In genomic region chr13:63408227-63409202, GRCh38 we compare ENCODE assay signal across 17 cellular contexts.
DNase-seq lines count a peak whose midpoint lies in the region; ATAC-seq and TF ChIP-seq lines count a peak whose summit lies in the region.
"Had no signal": no experiment of that assay in that cellular context is flagged by ENCODE, and none has a peak within 500 bp of the region (broad histone marks: within the 10 kb centered on the region; RNA-seq: fewer than 3 reads in every experiment).

No MANE protein-coding gene starts in this region.

- H3K4ac ChIP-seq in mesendoderm (ENCODE audit: low read depth, low read length) = no peak overlapping the region

- no peak overlapping the region for H3K4me3 Mint-ChIP-seq in chondrocyte (ENCODE audit: unreplicated experiment)
- H3K4me3 Mint-ChIP-seq: stimulated activated naive CD8-positive, alpha-beta T cell treated with anti-CD3 and anti-CD28 coated beads, Interleukin-15, Interleukin-2, amounts not matched to agents 100 ng/mL and 50 ng/mL, for 24 hours had no signal

- H3K56ac ChIP-seq in mesendoderm (ENCODE audit: low read length) = no peak overlapping the region

- H3K4me3 ChIP-seq in AG10803 (ENCODE audit: low read length) = no peak overlapping the region
- H3K4me3 ChIP-seq in mesendoderm (ENCODE audit: low read length) = no peak overlapping the region
- H3K4me3 ChIP-seq: pancreas, skin epidermis had no signal

- H3K4me1 Mint-ChIP-seq in chondrocyte (ENCODE audit: low read depth) = peaks cover 21% of the 10 kb centered on the region

- no CpG with 5 or more reads among the region's 4 CpGs for WGBS in mesendoderm (ENCODE audit: extremely low coverage, insufficient coverage, low lambda C conversion rate)

- no peak for ATAC-seq in HG02938 (IDR thresholded peaks at IDR 0.05; ENCODE audit: unreplicated experiment)
- ATAC-seq: pancreas, Right ventricle myocardium inferior had no signal

- no peak overlapping the region for H4K5ac ChIP-seq in mesendoderm (ENCODE audit: low read length)

- no peak overlapping the region for H3K27ac ChIP-seq in mesendoderm (ENCODE audit: low read depth, low read length)
- H3K27ac ChIP-seq: pancreas had no signal

- no peak overlapping the region for H3K4me2 ChIP-seq in mesendoderm (ENCODE audit: low read length)

- H2BK5ac ChIP-seq in mesendoderm (ENCODE audit: low read length) = no peak overlapping the region

- H3K27me3 Mint-ChIP-seq in chondrocyte (ENCODE audit: low read depth) = no peaks in the 10 kb centered on the region
- H3K27me3 Mint-ChIP-seq: stimulated activated naive CD8-positive, alpha-beta T cell treated with anti-CD3 and anti-CD28 coated beads, Interleukin-15, Interleukin-2, amounts not matched to agents 100 ng/mL and 50 ng/mL, for 24 hours had no signal

- H2AK5ac ChIP-seq in mesendoderm (ENCODE audit: low read length) = no peak overlapping the region

- no peaks in the 10 kb centered on the region for H3K27me3 ChIP-seq in mesendoderm (ENCODE audit: insufficient read depth, low read length, poor library complexity)
- H3K27me3 ChIP-seq: pancreas had no signal

- peak overlapping the region; percentile 4 for H3K27ac Mint-ChIP-seq in chondrocyte (ENCODE audit: unreplicated experiment)
- H3K27ac Mint-ChIP-seq: stimulated activated naive CD8-positive, alpha-beta T cell treated with anti-CD3 and anti-CD28 coated beads, Interleukin-15, Interleukin-2, amounts not matched to agents 100 ng/mL and 50 ng/mL, for 24 hours had no signal

- no peaks in the 10 kb centered on the region for H3K36me3 Mint-ChIP-seq in chondrocyte (ENCODE audit: low read depth)

- H4K8ac ChIP-seq in mesendoderm (ENCODE audit: low read depth, low read length) = no peak overlapping the region

- H3K23ac ChIP-seq in mesendoderm (ENCODE audit: low read length) = no peak overlapping the region

- H3K18ac ChIP-seq in mesendoderm (ENCODE audit: low read length) = no peak overlapping the region

- no peaks in the 10 kb centered on the region for H3K79me1 ChIP-seq in mesendoderm (ENCODE audit: low read length)

- no peak overlapping the region for H2BK120ac ChIP-seq in mesendoderm (ENCODE audit: low read depth, low read length)

- H3K4me1 ChIP-seq in mesendoderm (ENCODE audit: control insufficient read depth, low read depth, low read length) = no peaks in the 10 kb centered on the region
- H3K4me1 ChIP-seq: pancreas had no signal

- H3K9ac ChIP-seq in mesendoderm (ENCODE audit: low read length) = no peak overlapping the region

- no peaks in the 10 kb centered on the region for H3K9me3 Mint-ChIP-seq in chondrocyte (ENCODE audit: low read depth)

- no peaks in the 10 kb centered on the region for H3K79me2 ChIP-seq in mesendoderm (ENCODE audit: control insufficient read depth, insufficient read depth, low read length)

- TF ChIP-seq CTCF in AG10803 (conservative IDR thresholded peaks at IDR 0.05; ENCODE audit: low read length) (no peak), chondrocyte (IDR thresholded peaks at IDR 0.05) (no peak)

- DNase-seq in AG10803 (ENCODE audit: low read depth) = peak; percentile 12
- peak; percentile 37 for DNase-seq in NCI-H69 (lab: John Stamatoyannopoulos, UW)
- no peak for DNase-seq in chondrocyte (ENCODE audit: low spot score)
- DNase-seq in mesendoderm = peak; percentile 60
- DNase-seq in activated naive CD4-positive, alpha-beta T cell treated with anti-CD3 and anti-CD28 coated beads, Interleukin-2, amount 50 U/mL, for 16 hours = no peak
- DNase-seq in COR-L47 (lab: John Stamatoyannopoulos, UW) = no peak
- no peak for DNase-seq in islet precursor cell
- DNase-seq: activated CD4-positive, alpha-beta T cell treated with anti-CD3 and anti-CD28 coated beads, Interleukin-2, amount 50 U/mL, for 48 hours; amygdala; foreskin melanocyte; mammary epithelial cell; NCI-H526 treated with DMSO at 0.1 percent for 48 hours; pancreas had no signal

- H3K36me3 ChIP-seq in mesendoderm (ENCODE audit: control insufficient read depth, insufficient read depth, low read length) = no peaks in the 10 kb centered on the region
- H3K36me3 ChIP-seq: pancreas had no signal

- no peak overlapping the region for H2BK15ac ChIP-seq in mesendoderm (replicated peaks; ENCODE audit: low read depth)

Comparison
In these comparisons a context has a peak if more than half of its experiments do, and no peak if none do; other contexts are left out.
1. DNase-seq: peak in AG10803 (single experiment), NCI-H69 (single experiment) and mesendoderm (single experiment); none in chondrocyte (single experiment), activated naive CD4-positive, alpha-beta T cell treated with anti-CD3 and anti-CD28 coated beads, Interleukin-2, amount 50 U/mL, for 16 hours (single experiment), COR-L47 (single experiment) and islet precursor cell (single experiment).